1 cellular context compared by ENCODE assay signal in the genomic region with DNA sequence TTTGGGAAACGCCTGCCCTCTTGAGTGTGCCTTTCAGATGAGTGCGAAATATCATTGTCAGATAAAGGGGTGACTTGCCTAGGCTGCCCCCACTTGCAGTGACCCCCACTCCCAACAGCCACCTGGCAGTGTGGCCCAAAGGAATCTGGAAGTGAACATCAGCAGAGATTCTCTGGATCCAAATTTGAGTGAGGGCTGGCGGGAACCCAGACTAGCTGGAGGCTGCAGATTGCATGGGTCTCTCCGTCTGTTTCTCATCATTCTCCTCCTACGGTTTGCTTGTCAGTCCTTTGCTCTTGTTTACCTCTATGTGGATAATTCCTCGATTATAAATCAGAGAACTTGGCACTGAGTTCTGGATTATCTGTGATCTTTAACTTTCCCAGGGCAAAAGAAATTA.
TF ChIP-seq lines count a peak whose summit lies in the region.

No MANE protein-coding gene starts in this region.

TF ChIP-seq in SK-N-SH, 30 proteins besides CTCF, POLR2A, EP300 and RAD21 (continued from another document):
- TF ChIP-seq, protein P1, sequence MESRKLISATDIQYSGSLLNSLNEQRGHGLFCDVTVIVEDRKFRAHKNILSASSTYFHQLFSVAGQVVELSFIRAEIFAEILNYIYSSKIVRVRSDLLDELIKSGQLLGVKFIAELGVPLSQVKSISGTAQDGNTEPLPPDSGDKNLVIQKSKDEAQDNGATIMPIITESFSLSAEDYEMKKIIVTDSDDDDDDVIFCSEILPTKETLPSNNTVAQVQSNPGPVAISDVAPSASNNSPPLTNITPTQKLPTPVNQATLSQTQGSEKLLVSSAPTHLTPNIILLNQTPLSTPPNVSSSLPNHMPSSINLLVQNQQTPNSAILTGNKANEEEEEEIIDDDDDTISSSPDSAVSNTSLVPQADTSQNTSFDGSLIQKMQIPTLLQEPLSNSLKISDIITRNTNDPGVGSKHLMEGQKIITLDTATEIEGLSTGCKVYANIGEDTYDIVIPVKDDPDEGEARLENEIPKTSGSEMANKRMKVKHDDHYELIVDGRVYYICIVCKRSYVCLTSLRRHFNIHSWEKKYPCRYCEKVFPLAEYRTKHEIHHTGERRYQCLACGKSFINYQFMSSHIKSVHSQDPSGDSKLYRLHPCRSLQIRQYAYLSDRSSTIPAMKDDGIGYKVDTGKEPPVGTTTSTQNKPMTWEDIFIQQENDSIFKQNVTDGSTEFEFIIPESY (IDR thresholded peaks at IDR 0.05; ENCODE audit: borderline replicate concordance, low read depth) = no peak
- TF ChIP-seq TEAD4 (IDR thresholded peaks at IDR 0.05; ENCODE audit: borderline replicate concordance, insufficient read depth) = no peak
- peak; percentile 60; the same call in 1 of the 2 replicates for TF ChIP-seq JUND (IDR thresholded peaks at IDR 0.05)
- TF ChIP-seq RXRA (IDR thresholded peaks at IDR 0.05; ENCODE audit: borderline replicate concordance, low read depth) = peak; percentile 58; the same call in 1 of the 2 replicates
- no peak for TF ChIP-seq MAX (IDR thresholded peaks at IDR 0.05; ENCODE audit: low read depth)
- peak; percentile 95 for TF ChIP-seq TCF12 (IDR thresholded peaks at IDR 0.05)
- no peak for TF ChIP-seq NRF1 (IDR thresholded peaks at IDR 0.05; ENCODE audit: low read depth, low read length)
- peak; percentile 87 for TF ChIP-seq NFIC (IDR thresholded peaks at IDR 0.05; ENCODE audit: borderline replicate concordance)
